ENCODE assay signal across 11 cellular contexts in genomic region chrX:30935985-30936384, GRCh38. TPM values are rescaled to one million over a fixed set of nuclear protein-coding genes. Genes with fewer than 3 reads are reported as not detected.
A peak's percentile ranks its signal among the peaks of the same experiment; 100 is the strongest.
DNase-seq lines count a peak whose midpoint lies in the region; ATAC-seq, FAIRE-seq and TF ChIP-seq lines count a peak whose summit lies in the region.
"Had no signal": no experiment of that assay in that cellular context is flagged by ENCODE, and none has a peak within 500 bp of the region (broad histone marks: within the 10 kb centered on the region; RNA-seq: fewer than 3 reads in every experiment).

No MANE protein-coding gene starts in this region.

- H3K4me3 ChIP-seq in endothelial cell of umbilical vein (replicated peaks in 1 of 3; ENCODE audit: insufficient read depth in 1 of 3, low read depth in 1 of 3, low read length in 3 of 3) (no peak overlapping the region), osteoblast (ENCODE audit: insufficient read depth, low read length) (no peak overlapping the region)

- POLR2A ChIA-PET in endothelial cell of umbilical vein (lab: Charles Lee) = no interaction called here

- H3K27ac ChIP-seq in endothelial cell of umbilical vein (ENCODE audit: insufficient read depth, low read depth, low read length) = no peak overlapping the region
- no peak overlapping the region for H3K27ac ChIP-seq in osteoblast (ENCODE audit: low read depth, low read length)

- no peaks in the 10 kb centered on the region for H3K27me3 Mint-ChIP-seq in activated T-helper 17 cell treated with anti-CD3 and anti-CD28 coated beads, Interleukin-2, amount 50 U/mL, for 72 hours

- H2AFZ ChIP-seq in endothelial cell of umbilical vein (ENCODE audit: low read depth, low read length) (no peak overlapping the region), osteoblast (ENCODE audit: low read length) (peak overlapping the region; percentile 42)

- H3K9me3 ChIP-seq in endothelial cell of umbilical vein (replicated peaks; ENCODE audit: control insufficient read depth, insufficient read depth, low read length) (no peaks in the 10 kb centered on the region), osteoblast (ENCODE audit: low read depth, low read length) (no peaks in the 10 kb centered on the region)

- no peaks in the 10 kb centered on the region for H3K36me3 ChIP-seq in endothelial cell of umbilical vein (ENCODE audit: control insufficient read depth in 2 of 2, extremely low read depth in 1 of 2, insufficient read depth in 2 of 2, low read length in 2 of 2)
- H3K36me3 ChIP-seq in osteoblast (ENCODE audit: insufficient read depth, low read length) = no peaks in the 10 kb centered on the region

- TF ChIP-seq CTCF in endothelial cell of umbilical vein (IDR thresholded peaks at IDR 0.05; ENCODE audit: extremely low read depth in 1 of 2, insufficient read depth in 1 of 2, low read depth in 1 of 2, low read length in 2 of 2) (no peak), osteoblast (IDR thresholded peaks at IDR 0.05; ENCODE audit: extremely low read depth, low read depth, low read length) (peak; percentile 27)

- no peak overlapping the region for H3K9ac ChIP-seq in endothelial cell of umbilical vein (replicated peaks; ENCODE audit: extremely low read depth, insufficient read depth, low read length)

- no peak overlapping the region for H3K4me3 Mint-ChIP-seq in activated T-helper 17 cell treated with anti-CD3 and anti-CD28 coated beads, Interleukin-2, amount 50 U/mL, for 72 hours

- no peaks in the 10 kb centered on the region for H3K9me3 Mint-ChIP-seq in activated T-helper 17 cell treated with anti-CD3 and anti-CD28 coated beads, Interleukin-2, amount 50 U/mL, for 72 hours

- intact Hi-C loops in endothelial cell of umbilical vein (cut with micrococcal nuclease) = no loop called here

- no peaks in the 10 kb centered on the region for H3K9me1 ChIP-seq in endothelial cell of umbilical vein (replicated peaks; ENCODE audit: control insufficient read depth, extremely low read depth, insufficient read depth, low read length)

- no peak overlapping the region for H3K4me2 ChIP-seq in endothelial cell of umbilical vein (ENCODE audit: insufficient read depth, low read length)
- no peak overlapping the region for H3K4me2 ChIP-seq in osteoblast (ENCODE audit: insufficient read depth, low read length)

- ATAC-seq in GM19463 (IDR thresholded peaks at IDR 0.05; ENCODE audit: unreplicated experiment) (no peak), HG03095 (IDR thresholded peaks at IDR 0.05; ENCODE audit: unreplicated experiment) (no peak)
- no peak for ATAC-seq in activated T-helper 17 cell treated with anti-CD3 and anti-CD28 coated beads, Interleukin-2, amount 50 U/mL, for 72 hours (replicated peaks)
- ATAC-seq: Panc1 had no signal

- no peak for TF ChIP-seq POLR2A in endothelial cell of umbilical vein (IDR thresholded peaks at IDR 0.05; ENCODE audit: low read depth, low read length)

- no peaks in the 10 kb centered on the region for H3K4me1 Mint-ChIP-seq in activated T-helper 17 cell treated with anti-CD3 and anti-CD28 coated beads, Interleukin-2, amount 50 U/mL, for 72 hours

- H3K4me1 ChIP-seq in endothelial cell of umbilical vein (ENCODE audit: control insufficient read depth, extremely low read depth, insufficient read depth, low read length) = no peaks in the 10 kb centered on the region
- no peaks in the 10 kb centered on the region for H3K4me1 ChIP-seq in osteoblast (ENCODE audit: insufficient read depth, low read length)

- FAIRE-seq in endothelial cell of umbilical vein (lab: Jason Lieb, UNC) = peak; percentile 31
- FAIRE-seq: GM12892 had no signal

- H4K20me1 ChIP-seq in endothelial cell of umbilical vein (replicated peaks; ENCODE audit: control insufficient read depth, extremely low read depth, insufficient read depth, low read length) (no peaks in the 10 kb centered on the region), osteoblast (ENCODE audit: insufficient read depth, low read length) (no peaks in the 10 kb centered on the region)

- H3K79me2 ChIP-seq in endothelial cell of umbilical vein (ENCODE audit: control insufficient read depth, insufficient read depth, low read length) (no peaks in the 10 kb centered on the region), osteoblast (ENCODE audit: insufficient read depth, low read length) (no peaks in the 10 kb centered on the region)

- CTCF ChIA-PET in endothelial cell of umbilical vein (lab: Charles Lee) = no interaction called here

- no peaks in the 10 kb centered on the region for H3K27me3 ChIP-seq in endothelial cell of umbilical vein (ENCODE audit: control insufficient read depth in 2 of 2, insufficient read depth in 2 of 2, low read length in 2 of 2)
- no peaks in the 10 kb centered on the region for H3K27me3 ChIP-seq in osteoblast (ENCODE audit: insufficient read depth, low read length)

- BruUV-seq in endothelial cell of umbilical vein (replicated peaks; lab: Mats Ljungman, UMichigan) = no TSS peak

- peak; percentile 76 for DNase-seq in ELF-1 (ENCODE audit: low read depth, low spot score)
- DNase-seq in NCI-H82 (lab: John Stamatoyannopoulos, UW) = peak; percentile 60
- DNase-seq in endothelial cell of umbilical vein (ENCODE audit: low read depth, low spot score) = peak; percentile 6
- no peak for DNase-seq in osteoblast (ENCODE audit: insufficient read length, low spot score, missing footprints)
- no peak for DNase-seq in NCI-H1105 (lab: John Stamatoyannopoulos, UW)
- DNase-seq: activated gamma-delta T cell treated with Interleukin-2 at 50 U/mL for 16 hours had no signal

- no peak overlapping the region for H3K27ac Mint-ChIP-seq in activated T-helper 17 cell treated with anti-CD3 and anti-CD28 coated beads, Interleukin-2, amount 50 U/mL, for 72 hours

- dilution Hi-C loops in endothelial cell of umbilical vein (cut with MboI; ENCODE audit: extremely low pct_ligation_motif_present, low sequenced_read_pairs) = no loop called here

- no peaks in the 10 kb centered on the region for H3K36me3 Mint-ChIP-seq in activated T-helper 17 cell treated with anti-CD3 and anti-CD28 coated beads, Interleukin-2, amount 50 U/mL, for 72 hours (ENCODE audit: low read depth)

TF ChIP-seq in endothelial cell of umbilical vein, 7 proteins besides CTCF, POLR2A, EP300 and RAD21:
- TF ChIP-seq EZH2 (IDR thresholded peaks at IDR 0.05; ENCODE audit: borderline replicate concordance, low read depth, low read length, severe bottlenecking) (no peak), POLR2AphosphoS5 (IDR thresholded peaks at IDR 0.05; ENCODE audit: insufficient read depth, low read depth, low read length) (no peak), GATA2 (IDR thresholded peaks at IDR 0.05; ENCODE audit: insufficient read depth, insufficient read length, low read depth, low read length) (no peak)
- TF ChIP-seq, protein P1, sequence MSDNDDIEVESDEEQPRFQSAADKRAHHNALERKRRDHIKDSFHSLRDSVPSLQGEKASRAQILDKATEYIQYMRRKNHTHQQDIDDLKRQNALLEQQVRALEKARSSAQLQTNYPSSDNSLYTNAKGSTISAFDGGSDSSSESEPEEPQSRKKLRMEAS (IDR thresholded peaks at IDR 0.05; ENCODE audit: insufficient read depth, insufficient read length) = no peak

RNA-seq across cellular contexts. Expression of gene TAB3, which starts 46.9 kb away (rescaled TPM):
- total RNA-seq in endothelial cell of umbilical vein (11.7 and 12.0 TPM in 2 replicates), osteoblast (15.2 and 16.2 TPM in 2 replicates)
- 10.6 and 11.5 TPM in 2 replicates for polyA plus RNA-seq in endothelial cell of umbilical vein
- polyA plus RNA-seq in endothelial cell of umbilical vein (2011; cell fraction: cytosol; rRNA removed) = 7.2 and 8.5 TPM in 2 replicates
- polyA plus RNA-seq in endothelial cell of umbilical vein (2011; cell fraction: nucleus; rRNA removed) = 20.5 and 27.3 TPM in 2 replicates
- polyA plus RNA-seq in endothelial cell of umbilical vein (2012) = 11.3 and 14.7 TPM in 2 replicates
- 19.9 and 21.9 TPM in 2 replicates for polyA minus RNA-seq in endothelial cell of umbilical vein
- 16.9 TPM for polyA minus RNA-seq in endothelial cell of umbilical vein (2011; cell fraction: cytosol; rRNA and poly(A)+ RNA removed)
- 17.6 and 23.6 TPM in 2 replicates for polyA minus RNA-seq in endothelial cell of umbilical vein (2011; cell fraction: nucleus; rRNA and poly(A)+ RNA removed)
- total RNA-seq in activated T-helper 17 cell treated with anti-CD3 and anti-CD28 coated beads, Interleukin-2, amount 50 U/mL, for 72 hours = 10 to 100 TPM; 22.0 to 25.1 TPM

Comparison
In these comparisons a context has a peak if more than half of its experiments do, and no peak if none do; other contexts are left out.
1. DNase-seq: peak in ELF-1 (single experiment), NCI-H82 (single experiment) and endothelial cell of umbilical vein (single experiment); none in osteoblast (single experiment) and NCI-H1105 (single experiment).